Comparison of ENCODE assay signal across 15 cellular contexts in the genomic region with DNA sequence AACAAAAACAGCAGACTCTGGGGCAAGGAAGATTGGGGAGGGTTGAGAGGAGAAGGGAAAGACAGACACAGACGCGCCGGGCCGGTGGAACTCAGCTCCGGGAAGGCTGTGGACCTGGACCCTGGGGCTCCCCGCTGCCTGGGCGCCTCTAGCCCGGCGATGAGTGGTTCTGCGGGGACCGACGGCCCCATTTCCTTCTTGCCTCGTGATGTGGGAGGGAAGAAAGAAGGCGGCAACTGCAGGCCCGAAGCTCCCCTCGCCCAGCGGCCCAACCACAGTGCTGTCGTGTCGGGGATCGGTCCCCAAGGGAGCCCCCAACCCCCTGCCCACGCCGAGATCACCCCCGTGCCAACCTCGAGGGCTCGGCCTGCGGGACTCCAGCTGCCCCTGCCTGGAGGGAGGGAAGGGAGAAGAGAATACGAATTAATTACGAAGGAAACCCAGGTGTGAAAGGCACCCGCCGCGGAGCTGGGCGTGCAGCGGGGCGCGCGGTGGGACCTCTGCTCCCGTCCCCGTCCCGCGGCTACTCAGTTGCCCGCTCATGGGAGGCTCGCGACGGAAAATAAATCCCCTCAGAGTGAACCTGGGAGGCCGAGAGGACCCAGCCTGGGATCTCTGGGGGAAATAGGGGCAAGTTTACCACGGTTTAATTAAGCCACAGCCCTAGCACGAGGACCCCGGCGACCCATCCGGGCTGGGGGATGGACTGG. TPM values are rescaled to one million over a fixed set of nuclear protein-coding genes. Genes with fewer than 3 reads are reported as not detected.
DNase-seq lines count a peak whose midpoint lies in the region; ATAC-seq and TF ChIP-seq lines count a peak whose summit lies in the region.
"Had no signal": no experiment of that assay in that cellular context is flagged by ENCODE, and none has a peak within 500 bp of the region (broad histone marks: within the 10 kb centered on the region; RNA-seq: fewer than 3 reads in every experiment).

No MANE protein-coding gene starts in this region.

- no peak for TF ChIP-seq CTCF in testis (IDR thresholded peaks at IDR 0.05)

- H3K36me3 ChIP-seq in iPS-15b (ENCODE audit: control insufficient read depth, insufficient read depth, low read length) = no peaks in the 10 kb centered on the region
- no peaks in the 10 kb centered on the region for H3K36me3 ChIP-seq in testis (ENCODE audit: low read depth, missing control alignments)
- no peaks in the 10 kb centered on the region for H3K36me3 ChIP-seq in SJCRH30
- H3K36me3 ChIP-seq: right atrium auricular region, stomach had no signal

- no peak for TF ChIP-seq POLR2A in testis (IDR thresholded peaks at IDR 0.05)

- H3K36me3 Mint-ChIP-seq in activated naive CD4-positive, alpha-beta T cell treated with anti-CD3 and anti-CD28 coated beads, Interleukin-2, amount 50 U/mL, for 24 hours = peaks cover 4% of the 10 kb centered on the region
- H3K36me3 Mint-ChIP-seq in activated T-helper 17 cell treated with anti-CD3 and anti-CD28 coated beads, Interleukin-2, amount 50 U/mL, for 72 hours (ENCODE audit: low read depth) = peaks cover 20% of the 10 kb centered on the region
- peaks cover 0 to 12% (median 0%) of the 10 kb centered on the region in 3 donors for H3K36me3 Mint-ChIP-seq in immature natural killer cell

- H3K27me3 ChIP-seq in iPS-15b (ENCODE audit: control insufficient read depth, insufficient read depth, low read length) (peaks cover 86% of the 10 kb centered on the region), testis (no peaks in the 10 kb centered on the region), SJCRH30 (no peaks in the 10 kb centered on the region; the same call in 1 of the 2 replicates)

- H3K4me3 ChIP-seq in iPS-15b (ENCODE audit: low read depth, low read length) = peak overlapping the region; percentile 60
- H3K4me3 ChIP-seq in testis = peak overlapping the region; percentile 7 to 43
- no peak overlapping the region for H3K4me3 ChIP-seq in SJCRH30
- H3K4me3 ChIP-seq: right atrium auricular region had no signal

- no peak for ATAC-seq in activated T-helper 17 cell treated with anti-CD3 and anti-CD28 coated beads, Interleukin-2, amount 50 U/mL, for 72 hours (replicated peaks)
- ATAC-seq: esophagus mucosa had no signal

- H3K27ac Mint-ChIP-seq in activated naive CD4-positive, alpha-beta T cell treated with anti-CD3 and anti-CD28 coated beads, Interleukin-2, amount 50 U/mL, for 24 hours = peak overlapping the region; percentile 59
- no peak overlapping the region for H3K27ac Mint-ChIP-seq in activated T-helper 17 cell treated with anti-CD3 and anti-CD28 coated beads, Interleukin-2, amount 50 U/mL, for 72 hours
- no peak overlapping the region for H3K27ac Mint-ChIP-seq in immature natural killer cell

- no peaks in the 10 kb centered on the region for H3K9me3 ChIP-seq in iPS-15b (ENCODE audit: control insufficient read depth, insufficient read depth, low read length)
- H3K9me3 ChIP-seq in testis = no peaks in the 10 kb centered on the region
- no peaks in the 10 kb centered on the region; the same call in 1 of the 2 replicates for H3K9me3 ChIP-seq in SJCRH30 (replicated peaks)
- H3K9me3 ChIP-seq: right atrium auricular region had no signal

- H3K9me3 Mint-ChIP-seq in activated naive CD4-positive, alpha-beta T cell treated with anti-CD3 and anti-CD28 coated beads, Interleukin-2, amount 50 U/mL, for 24 hours = peaks cover 5% of the 10 kb centered on the region
- H3K9me3 Mint-ChIP-seq in activated T-helper 17 cell treated with anti-CD3 and anti-CD28 coated beads, Interleukin-2, amount 50 U/mL, for 72 hours = peaks cover 3% of the 10 kb centered on the region
- peaks cover 0 to 49% (median 6%) of the 10 kb centered on the region in 6 donors for H3K9me3 Mint-ChIP-seq in immature natural killer cell

- H3K27ac ChIP-seq in testis (no peak overlapping the region), SJCRH30 (no peak overlapping the region)
- H3K27ac ChIP-seq: right atrium auricular region had no signal

- intact Hi-C loops in testis (cut with DNase I; ENCODE audit: low total_unique reads) = no loop called here

- H3K4me3 Mint-ChIP-seq in activated naive CD4-positive, alpha-beta T cell treated with anti-CD3 and anti-CD28 coated beads, Interleukin-2, amount 50 U/mL, for 24 hours = no peak overlapping the region
- H3K4me3 Mint-ChIP-seq in activated T-helper 17 cell treated with anti-CD3 and anti-CD28 coated beads, Interleukin-2, amount 50 U/mL, for 72 hours = peak overlapping the region; percentile 31
- peak overlapping the region in 2 of 5 donors; percentile 22 to 46 for H3K4me3 Mint-ChIP-seq in immature natural killer cell
- H3K4me3 Mint-ChIP-seq: activated T-cell treated with anti-CD3 and anti-CD28 coated beads, Interleukin-2, amount 50 U/mL, for 4 hours had no signal

- H3K27me3 Mint-ChIP-seq in activated naive CD4-positive, alpha-beta T cell treated with anti-CD3 and anti-CD28 coated beads, Interleukin-2, amount 50 U/mL, for 24 hours = peaks cover 66% of the 10 kb centered on the region
- H3K27me3 Mint-ChIP-seq in activated T-helper 17 cell treated with anti-CD3 and anti-CD28 coated beads, Interleukin-2, amount 50 U/mL, for 72 hours = peaks cover 76% of the 10 kb centered on the region
- H3K27me3 Mint-ChIP-seq in immature natural killer cell (ENCODE audit: low read depth in 3 of 3) = peaks cover 44 to 76% (median 73%) of the 10 kb centered on the region in 3 donors

- H3K4me1 Mint-ChIP-seq in activated naive CD4-positive, alpha-beta T cell treated with anti-CD3 and anti-CD28 coated beads, Interleukin-2, amount 50 U/mL, for 24 hours = peaks cover 20% of the 10 kb centered on the region
- peaks cover 6% of the 10 kb centered on the region for H3K4me1 Mint-ChIP-seq in activated T-helper 17 cell treated with anti-CD3 and anti-CD28 coated beads, Interleukin-2, amount 50 U/mL, for 72 hours
- peaks cover 13 to 38% of the 10 kb centered on the region in 2 donors for H3K4me1 Mint-ChIP-seq in immature natural killer cell

- H3K9ac ChIP-seq in iPS-15b (ENCODE audit: low read depth, low read length) = peak overlapping the region; percentile 29

- DNase-seq in activated naive CD4-positive, alpha-beta T cell treated with Interleukin-2 at 50 U/mL for 16 hours = no peak
- no peak for DNase-seq in testis
- DNase-seq in SJCRH30 = no peak
- DNase-seq in immature natural killer cell = no peak
- no peak for DNase-seq in hypothalamus (lab: John Stamatoyannopoulos, UW)
- DNase-seq: activated T-cell treated with anti-CD3 and anti-CD28 coated beads, Interleukin-2, amount 50 U/mL, for 4 hours; DND-41; NCI-H510A treated with DMSO at 0.1 percent for 48 hours; stimulated activated CD4-positive, alpha-beta T cell treated with anti-CD3 and anti-CD28 coated beads, Interleukin-4, amount 100 ng/mL, for 4 hours; stomach had no signal

- 4 to 5% methylated on average over 16 to 49 of the region's 50 CpGs for WGBS in testis, 2 donors

- H3K4me1 ChIP-seq in iPS-15b (ENCODE audit: control insufficient read depth, insufficient read depth, low read length) (peaks cover 21% of the 10 kb centered on the region), testis (no peaks in the 10 kb centered on the region), SJCRH30 (no peaks in the 10 kb centered on the region)

RNA-seq across cellular contexts. Expression of a gene that starts 7.4 kb away (rescaled TPM):
- total RNA-seq in activated T-helper 17 cell treated with anti-CD3 and anti-CD28 coated beads, Interleukin-2, amount 50 U/mL, for 72 hours = not detected
- total RNA-seq in testis = 1 to 10 TPM in 1 of 2 donors, under 1 TPM in 1; 0.37 to 3.5 TPM
- 0.69 TPM for polyA plus RNA-seq in testis (ENCODE audit: insufficient read depth, low read depth, low replicate concordance)
- total RNA-seq in SJCRH30 (2014; rRNA removed; shearing (Covaris generic)) = 0.18 and 0.55 TPM in 2 replicates
- polyA plus RNA-seq in immature natural killer cell = not detected
- total RNA-seq: activated T-cell treated with anti-CD3 and anti-CD28 coated beads, Interleukin-2, amount 50 U/mL, for 4 hours; esophagus mucosa had no signal

RNA-seq across cellular contexts. Expression of a gene that starts 37.7 kb away (rescaled TPM):
- 10 to 100 TPM; 18.1 to 20.4 TPM for total RNA-seq in activated T-helper 17 cell treated with anti-CD3 and anti-CD28 coated beads, Interleukin-2, amount 50 U/mL, for 72 hours
- 1 to 10 TPM; 9.9 to 10.0 TPM for total RNA-seq in testis
- polyA plus RNA-seq in testis (ENCODE audit: insufficient read depth, low read depth, low replicate concordance) (7.8 TPM), immature natural killer cell (10 to 100 TPM; 16.5 to 29.9 (median 20.7) TPM)
- 27.1 and 37.1 TPM in 2 replicates for total RNA-seq in SJCRH30 (2014; rRNA removed; shearing (Covaris generic))
